8 cellular contexts compared by ENCODE assay signal in genomic region chr5:68252678-68253520, GRCh38. TPM values are rescaled to one million over a fixed set of nuclear protein-coding genes. Genes with fewer than 3 reads are reported as not detected.
DNase-seq lines count a peak whose midpoint lies in the region; ATAC-seq and TF ChIP-seq lines count a peak whose summit lies in the region.

No MANE protein-coding gene starts in this region.

- ATAC-seq in HG02884 (IDR thresholded peaks at IDR 0.05; ENCODE audit: unreplicated experiment), result peak; percentile 64
- ATAC-seq in activated T-cell treated with anti-CD3 and anti-CD28 coated beads, Interleukin-2, amount 50 U/mL, for 4 hours, result no peak

- peak; percentile 34 to 61 for DNase-seq in NOMO-1 (lab: John Stamatoyannopoulos, UW; ENCODE audit: unreplicated experiment in 2 of 2)
- no peak for DNase-seq in NOMO-1 treated with dmso at 0.1 percent for 144 hours (lab: John Stamatoyannopoulos, UW; ENCODE audit: unreplicated experiment)
- peak; percentile 3 for DNase-seq in NCI-H510A (lab: John Stamatoyannopoulos, UW)
- peak; percentile 48 for DNase-seq in activated T-cell treated with anti-CD3 and anti-CD28 coated beads, Interleukin-2, amount 50 U/mL, for 4 hours
- DNase-seq in fibroblast of the aortic adventitia (ENCODE audit: low read depth), result peak; percentile 86

- no peaks in the 10 kb centered on the region for H3K27me3 Mint-ChIP-seq in activated T-cell treated with anti-CD3 and anti-CD28 coated beads, Interleukin-2, amount 50 U/mL, for 4 hours (ENCODE audit: low read depth)

- H3K36me3 ChIP-seq in neural cell (ENCODE audit: insufficient read depth, low read length), result no peaks in the 10 kb centered on the region
- H3K36me3 ChIP-seq in urinary bladder (ENCODE audit: insufficient read depth), result no peaks in the 10 kb centered on the region

- no peaks in the 10 kb centered on the region for H4K20me1 ChIP-seq in neural cell (ENCODE audit: insufficient read depth)

- WGBS in urinary bladder, result 29% methylated on average over 6 of the region's 6 CpGs

- TF ChIP-seq RAD21 in neural cell (conservative IDR thresholded peaks at IDR 0.05), result peak; percentile 92

- no peaks in the 10 kb centered on the region for H3K9me3 ChIP-seq in neural cell (ENCODE audit: low read length)

- H3K4me3 ChIP-seq in fibroblast of the aortic adventitia (ENCODE audit: low read depth, low read length) (no peak overlapping the region), neural cell (ENCODE audit: low read length) (no peak overlapping the region), urinary bladder (ENCODE audit: low read depth, low read length) (no peak overlapping the region)

- no peak overlapping the region for H3K9ac ChIP-seq in neural cell (ENCODE audit: low read length)

- H3K79me2 ChIP-seq in neural cell (replicated peaks; ENCODE audit: insufficient read depth, low read length), result peaks cover 26% of the 10 kb centered on the region

- no peak overlapping the region for H2AFZ ChIP-seq in neural cell (ENCODE audit: low read depth, low read length)

- H3K9me2 ChIP-seq in neural cell (ENCODE audit: insufficient read depth, low read length), result no peaks in the 10 kb centered on the region

- H3K36me3 Mint-ChIP-seq in activated T-cell treated with anti-CD3 and anti-CD28 coated beads, Interleukin-2, amount 50 U/mL, for 4 hours (ENCODE audit: insufficient read depth), result no peaks in the 10 kb centered on the region

- H3F3A ChIP-seq in neural cell (ENCODE audit: insufficient read depth, low read length, poor library complexity, severe bottlenecking), result peaks cover 2% of the 10 kb centered on the region

- peaks cover 4% of the 10 kb centered on the region for H3K4me1 ChIP-seq in urinary bladder (ENCODE audit: insufficient read depth)

- no peak overlapping the region for H3K4me3 Mint-ChIP-seq in activated T-cell treated with anti-CD3 and anti-CD28 coated beads, Interleukin-2, amount 50 U/mL, for 4 hours

- peak; percentile 21 for TF ChIP-seq EP300 in neural cell (conservative IDR thresholded peaks at IDR 0.05; ENCODE audit: poor library complexity, severe bottlenecking)

- H3K4me1 Mint-ChIP-seq in activated T-cell treated with anti-CD3 and anti-CD28 coated beads, Interleukin-2, amount 50 U/mL, for 4 hours (ENCODE audit: low read depth), result peaks cover 93% of the 10 kb centered on the region

- no peaks in the 10 kb centered on the region for H3K9me3 Mint-ChIP-seq in activated T-cell treated with anti-CD3 and anti-CD28 coated beads, Interleukin-2, amount 50 U/mL, for 4 hours

- H3K4me2 ChIP-seq in neural cell (ENCODE audit: low read length), result peak overlapping the region; percentile 9

- H3K27me3 ChIP-seq in neural cell (ENCODE audit: insufficient read depth, low read depth, low read length), result no peaks in the 10 kb centered on the region

- peak overlapping the region; percentile 1 for H3K27ac ChIP-seq in neural cell (ENCODE audit: low read length)
- peak overlapping the region; percentile 18 for H3K27ac ChIP-seq in urinary bladder (ENCODE audit: low read depth)

- peak; percentile 89 for TF ChIP-seq CTCF in fibroblast of the aortic adventitia (IDR thresholded peaks at IDR 0.05; ENCODE audit: insufficient read depth, low read length)
- TF ChIP-seq CTCF in neural cell (IDR thresholded peaks at IDR 0.05; ENCODE audit: poor library complexity, severe bottlenecking), result peak; percentile 86

TF ChIP-seq in neural cell, 6 proteins besides CTCF, POLR2A, EP300 and RAD21:
- TF ChIP-seq POLR2AphosphoS5 (IDR thresholded peaks at IDR 0.05), result no peak
- TF ChIP-seq TAF1 (IDR thresholded peaks at IDR 0.05; ENCODE audit: low read depth), result no peak
- TF ChIP-seq SMC3 (conservative IDR thresholded peaks at IDR 0.05; ENCODE audit: poor library complexity), result peak; percentile 85
- no peak for TF ChIP-seq EZH2 (IDR thresholded peaks at IDR 0.05; ENCODE audit: borderline replicate concordance, insufficient read depth, low read length, poor library complexity, severe bottlenecking)
- no peak for TF ChIP-seq MXI1 (conservative IDR thresholded peaks at IDR 0.05; ENCODE audit: poor library complexity, severe bottlenecking)
- TF ChIP-seq REST (IDR thresholded peaks at IDR 0.05; ENCODE audit: borderline replicate concordance), result peak; percentile 54

RNA-seq across cellular contexts. Expression of gene PIK3R1, which starts 37.3 kb away (rescaled TPM):
- 10 to 100 TPM; 21.1 to 23.6 (median 22.5) TPM for total RNA-seq in activated T-cell treated with anti-CD3 and anti-CD28 coated beads, Interleukin-2, amount 50 U/mL, for 4 hours
- total RNA-seq in fibroblast of the aortic adventitia (ENCODE audit: low replicate concordance) (45.1 and 281 TPM in 2 replicates), urinary bladder (128 TPM)
- polyA plus RNA-seq in neural cell (38.0 and 41.9 TPM in 2 replicates), urinary bladder (66.4 TPM)
- 188 and 234 TPM in 2 replicates for polyA minus RNA-seq in neural cell
